7 cellular contexts compared by ENCODE assay signal in the genomic region with DNA sequence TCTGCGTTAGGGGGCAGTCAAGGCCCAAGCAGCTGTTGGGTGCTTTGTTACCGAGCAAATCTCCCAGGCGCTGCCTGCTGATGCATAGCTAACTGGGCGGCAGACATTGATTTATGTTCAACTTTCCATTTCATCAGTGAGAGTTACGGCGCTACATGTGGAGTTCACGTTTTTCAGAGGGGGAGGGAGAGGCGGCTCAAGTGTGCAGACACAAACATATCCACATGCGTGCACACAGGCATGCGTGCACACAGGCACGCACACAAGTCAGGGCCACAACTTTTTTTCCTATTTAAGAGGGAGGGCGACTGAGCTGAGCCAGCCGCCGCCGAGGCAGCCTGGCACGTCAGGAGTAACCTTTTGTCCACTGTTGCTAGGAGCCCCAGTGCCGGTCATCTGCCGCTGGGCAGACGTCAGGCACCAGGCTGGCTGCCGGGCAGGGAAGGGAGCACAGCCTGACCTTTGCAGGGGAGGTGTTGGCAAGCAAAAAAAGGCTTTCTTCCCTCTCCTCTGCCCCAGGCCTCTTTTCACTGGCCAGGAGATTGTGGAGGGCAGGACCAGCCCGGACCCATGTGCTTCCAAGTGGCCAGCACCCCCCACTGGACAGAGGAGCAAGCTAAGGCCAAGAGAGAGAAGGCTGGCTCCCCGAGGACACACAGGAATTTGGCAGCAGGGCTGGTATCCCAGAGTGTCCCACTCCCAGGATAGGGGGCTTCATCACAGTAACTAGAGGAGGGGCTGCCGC.
A peak's percentile ranks its signal among the peaks of the same experiment; 100 is the strongest.
DNase-seq lines count a peak whose midpoint lies in the region; ATAC-seq and TF ChIP-seq lines count a peak whose summit lies in the region.

No MANE protein-coding gene starts in this region.

- peaks cover 66% of the 10 kb centered on the region for H3K4me1 ChIP-seq in upper lobe of right lung

- TF ChIP-seq CTCF in endothelial cell (IDR thresholded peaks at IDR 0.05; ENCODE audit: unreplicated experiment) (no peak), mesothelial cell of epicardium (IDR thresholded peaks at IDR 0.05; ENCODE audit: unreplicated experiment) (no peak), upper lobe of right lung (IDR thresholded peaks at IDR 0.05) (no peak)

- H3K4me3 Mint-ChIP-seq in endothelial cell (ENCODE audit: unreplicated experiment), result peak overlapping the region; percentile 16
- peak overlapping the region; percentile 13 for H3K4me3 Mint-ChIP-seq in mesothelial cell of epicardium

- H3K36me3 ChIP-seq in upper lobe of right lung, result no peaks in the 10 kb centered on the region

- no peaks in the 10 kb centered on the region for H3K27me3 ChIP-seq in upper lobe of right lung

- H3K4me3 ChIP-seq in upper lobe of right lung, result no peak overlapping the region

- H3K27me3 Mint-ChIP-seq in endothelial cell (ENCODE audit: unreplicated experiment), result peaks cover 17% of the 10 kb centered on the region
- no peaks in the 10 kb centered on the region for H3K27me3 Mint-ChIP-seq in mesothelial cell of epicardium (ENCODE audit: low read depth)

- intact Hi-C loops in upper lobe of right lung (cut with DNase I), result no loop called here

- ATAC-seq in upper lobe of right lung (peak; percentile 53), GM18858 (IDR thresholded peaks at IDR 0.05; ENCODE audit: unreplicated experiment) (no peak)

- no peaks in the 10 kb centered on the region for H3K9me3 ChIP-seq in upper lobe of right lung

- H3K27ac Mint-ChIP-seq in endothelial cell (ENCODE audit: unreplicated experiment), result peak overlapping the region; percentile 58
- H3K27ac Mint-ChIP-seq in mesothelial cell of epicardium, result peak overlapping the region; percentile 89

- H3K4me1 Mint-ChIP-seq in endothelial cell (ENCODE audit: unreplicated experiment), result peaks cover 45% of the 10 kb centered on the region
- peaks cover 57% of the 10 kb centered on the region for H3K4me1 Mint-ChIP-seq in mesothelial cell of epicardium

- peak overlapping the region; percentile 91 for H3K27ac ChIP-seq in upper lobe of right lung

- H3K9me3 Mint-ChIP-seq in endothelial cell (ENCODE audit: unreplicated experiment), result no peaks in the 10 kb centered on the region
- H3K9me3 Mint-ChIP-seq in mesothelial cell of epicardium, result no peaks in the 10 kb centered on the region

- H3K36me3 Mint-ChIP-seq in endothelial cell (ENCODE audit: low read depth, unreplicated experiment), result peaks cover 26% of the 10 kb centered on the region
- peaks cover 4% of the 10 kb centered on the region for H3K36me3 Mint-ChIP-seq in mesothelial cell of epicardium

- peak; percentile 49 for DNase-seq in GOT3 (lab: John Stamatoyannopoulos, UW)
- DNase-seq in NCI-H82 (lab: John Stamatoyannopoulos, UW), result peak; percentile 99
- no peak for DNase-seq in endothelial cell (ENCODE audit: low spot score)
- DNase-seq in mesothelial cell of epicardium (ENCODE audit: low spot score in 2 of 2, unreplicated experiment in 2 of 2), result peak in 1 of 2 experiments; percentile 69
- no peak for DNase-seq in upper lobe of right lung
- DNase-seq in activated CD4-positive, alpha-beta T cell treated with anti-CD3 and anti-CD28 coated beads for 4 hours, result no peak

Comparison
In these comparisons a context has a peak if more than half of its experiments do, and no peak if none do; other contexts are left out.
1. DNase-seq: peak in GOT3 (single experiment) and NCI-H82 (single experiment); none in endothelial cell (single experiment), upper lobe of right lung (single experiment) and activated CD4-positive, alpha-beta T cell treated with anti-CD3 and anti-CD28 coated beads for 4 hours (0 of 2).